ENCODE assay signal across 15 cellular contexts in genomic region chr9:129402931-129403742, GRCh38.
A peak's percentile ranks its signal among the peaks of the same experiment; 100 is the strongest.
DNase-seq lines count a peak whose midpoint lies in the region; ATAC-seq, FAIRE-seq and TF ChIP-seq lines count a peak whose summit lies in the region.
"Had no signal": no experiment of that assay in that cellular context is flagged by ENCODE, and none has a peak within 500 bp of the region (broad histone marks: within the 10 kb centered on the region; RNA-seq: fewer than 3 reads in every experiment).

No MANE protein-coding gene starts in this region.

- H3K23ac ChIP-seq in H1 (ENCODE audit: insufficient read length): no peak overlapping the region

- in situ Hi-C loops in Panc1 (cut with HindIII; ENCODE audit: low pct_unique_long_range_greater_than_20kb, low sequenced_read_pairs): no loop called here

- no peaks in the 10 kb centered on the region for H4K20me1 ChIP-seq in H1 (replicated peaks in 1 of 2; ENCODE audit: control insufficient read depth in 1 of 2, insufficient read depth in 2 of 2, low read length in 2 of 2)

- H3K27ac ChIP-seq in Panc1 (ENCODE audit: low read length) (peak overlapping the region; percentile 69), H1 (ENCODE audit: low read depth, low read length) (no peak overlapping the region), mesodermal cell (ENCODE audit: low read depth, low read length, severe bottlenecking) (peak overlapping the region; percentile 59), prostate gland (no peak overlapping the region)

- no peaks in the 10 kb centered on the region for H3K27me3 ChIP-seq in Panc1 (ENCODE audit: control insufficient read depth, insufficient read depth, low read length)
- H3K27me3 ChIP-seq in H1 (replicated peaks in 1 of 4; ENCODE audit: control insufficient read depth in 3 of 4, extremely low read depth in 1 of 4, insufficient read depth in 3 of 4, low read length in 3 of 4): peaks cover 0 to 3% (median 0%) of the 10 kb centered on the region in 4 experiments; a peak in 1 of 7 replicates
- no peaks in the 10 kb centered on the region for H3K27me3 ChIP-seq in prostate gland (replicated peaks; ENCODE audit: insufficient read depth)

- peak overlapping the region; percentile 80; the same call in 1 of the 2 replicates for H2BK20ac ChIP-seq in H1 (ENCODE audit: low read length)

- TF ChIP-seq POLR2A in H1 (IDR thresholded peaks at IDR 0.05; ENCODE audit: control extremely low read depth in 1 of 2, low read depth in 2 of 2, low read length in 2 of 2) (no peak), prostate gland (IDR thresholded peaks at IDR 0.05) (no peak)

- H4K91ac ChIP-seq in H1 (replicated peaks; ENCODE audit: insufficient read length, low read length): peak overlapping the region; percentile 79

- no peak for DNase-seq in Panc1 (ENCODE audit: low read depth, low spot score)
- no peak for DNase-seq in H1 (ENCODE audit: low read depth in 1 of 2, low spot score in 2 of 2)
- no peak for DNase-seq in stimulated activated effector memory CD8-positive, alpha-beta T cell treated with anti-CD3 and anti-CD28 coated beads, Interleukin-12 subunit alpha, Interleukin-12 subunit beta, amount 100 ng/mL, for 72 hours (ENCODE audit: low spot score in 2 of 2)
- no peak for DNase-seq in stimulated activated CD4-positive, alpha-beta T cell treated with anti-CD3 and anti-CD28 coated beads, Interleukin-2, amount 100 ng/mL, for 24 hours
- no peak for DNase-seq in stimulated activated naive CD8-positive, alpha-beta T cell treated with anti-CD3 and anti-CD28 coated beads, Interleukin-15, amount 100 ng/mL, for 72 hours
- no peak for DNase-seq in osteocyte (ENCODE audit: extremely low spot score, unreplicated experiment)
- no peak for DNase-seq in prostate gland (ENCODE audit: low spot score)
- DNase-seq: activated gamma-delta T cell; effector memory CD4-positive, alpha-beta T cell; foreskin fibroblast; GOT3; naive B cell had no signal

- FAIRE-seq in H1 (lab: Jason Lieb, UNC): no peak

- CTCF ChIA-PET in Panc1 (lab: Charles Lee) (no interaction called here), H1 (lab: Charles Lee; ENCODE audit: partially characterized antibody) (interaction anchor here (0.6 to 1.8 kb wide), 10 partner anchors 21 to 650 kb away, joined by 3 to 4 read pairs (median 3); partner anchors contain the start of gene IER5L)

- no peak for TF ChIP-seq EP300 in H1 (IDR thresholded peaks at IDR 0.05; ENCODE audit: borderline replicate concordance in 1 of 2, low read depth in 2 of 2, low read length in 2 of 2)

- no peak overlapping the region for H3K4ac ChIP-seq in H1 (replicated peaks; ENCODE audit: insufficient read length, low read depth, low read length)

- H3K56ac ChIP-seq in H1 (replicated peaks; ENCODE audit: insufficient read length, low read depth, low read length): no peak overlapping the region

- H3K27me3 Mint-ChIP-seq in stimulated activated naive CD8-positive, alpha-beta T cell treated with anti-CD3 and anti-CD28 coated beads, Interleukin-15, amount 100 ng/mL, for 72 hours: no peaks in the 10 kb centered on the region
- H3K27me3 Mint-ChIP-seq in osteocyte (ENCODE audit: unreplicated experiment): no peaks in the 10 kb centered on the region

- BruUV-seq in Panc1 (replicated peaks; lab: Mats Ljungman, UMichigan): no TSS peak

- H2BK120ac ChIP-seq in H1 (replicated peaks; ENCODE audit: low read depth, low read length): peak overlapping the region; percentile 48

- no peak overlapping the region; the same call in 1 of the 2 replicates for H3K18ac ChIP-seq in H1 (ENCODE audit: extremely low read depth, low read length)

- no peak overlapping the region for H2AFZ ChIP-seq in H1 (ENCODE audit: low read length)

- H3K4me3 Mint-ChIP-seq in stimulated activated effector memory CD8-positive, alpha-beta T cell treated with anti-CD3 and anti-CD28 coated beads, Interleukin-12 subunit alpha, Interleukin-12 subunit beta, amount 100 ng/mL, for 72 hours: no peak overlapping the region
- H3K4me3 Mint-ChIP-seq in stimulated activated naive CD8-positive, alpha-beta T cell treated with anti-CD3 and anti-CD28 coated beads, Interleukin-15, amount 100 ng/mL, for 72 hours: no peak overlapping the region
- no peak overlapping the region for H3K4me3 Mint-ChIP-seq in osteocyte (ENCODE audit: unreplicated experiment)
- H3K4me3 Mint-ChIP-seq: B cell, naive B cell had no signal

- H3K36me3 Mint-ChIP-seq in stimulated activated effector memory CD8-positive, alpha-beta T cell treated with anti-CD3 and anti-CD28 coated beads, Interleukin-12 subunit alpha, Interleukin-12 subunit beta, amount 100 ng/mL, for 72 hours: no peaks in the 10 kb centered on the region
- no peaks in the 10 kb centered on the region for H3K36me3 Mint-ChIP-seq in osteocyte (ENCODE audit: unreplicated experiment)
- H3K36me3 Mint-ChIP-seq: IgD-negative memory B cell, naive B cell had no signal

- TF ChIP-seq RAD21 in H1 (IDR thresholded peaks at IDR 0.05 in 1 of 2, conservative IDR thresholded peaks at IDR 0.05 in 1 of 2; ENCODE audit: low read depth in 2 of 2, low read length in 2 of 2): no peak

- no peak for ATAC-seq in Panc1
- ATAC-seq in stimulated activated effector memory CD8-positive, alpha-beta T cell treated with anti-CD3 and anti-CD28 coated beads, Interleukin-12 subunit alpha, Interleukin-12 subunit beta, amount 100 ng/mL, for 72 hours: no peak
- ATAC-seq in stimulated activated naive CD8-positive, alpha-beta T cell treated with anti-CD3 and anti-CD28 coated beads, Interleukin-15, amount 100 ng/mL, for 72 hours: no peak

- peaks cover 3% of the 10 kb centered on the region; the same call in 1 of the 2 replicates for H3K23me2 ChIP-seq in H1 (ENCODE audit: low read depth, low read length)

- no peaks in the 10 kb centered on the region for H3K79me1 ChIP-seq in H1 (ENCODE audit: low read depth, low read length)

- H2BK15ac ChIP-seq in H1 (ENCODE audit: low read length): 0 out of 2 replicates have a peak overlapping the region, but pooled peaks have one; percentile 88

- peak overlapping the region; percentile 42; the same call in 1 of the 2 replicates for H4K8ac ChIP-seq in H1 (ENCODE audit: extremely low read depth, insufficient read depth, low read length)

- no peak overlapping the region for H4K5ac ChIP-seq in H1 (ENCODE audit: insufficient read length, low read depth, low read length)

- no peaks in the 10 kb centered on the region for H3K9me3 Mint-ChIP-seq in stimulated activated effector memory CD8-positive, alpha-beta T cell treated with anti-CD3 and anti-CD28 coated beads, Interleukin-12 subunit alpha, Interleukin-12 subunit beta, amount 100 ng/mL, for 72 hours
- no peaks in the 10 kb centered on the region for H3K9me3 Mint-ChIP-seq in stimulated activated naive CD8-positive, alpha-beta T cell treated with anti-CD3 and anti-CD28 coated beads, Interleukin-15, amount 100 ng/mL, for 72 hours
- H3K9me3 Mint-ChIP-seq in osteocyte (ENCODE audit: unreplicated experiment): no peaks in the 10 kb centered on the region
- H3K9me3 Mint-ChIP-seq: IgD-negative memory B cell had no signal

- peak overlapping the region; percentile 92; the same call in 1 of the 2 replicates for H2BK12ac ChIP-seq in H1 (ENCODE audit: low read depth, low read length)

- POLR2A ChIA-PET in Panc1 (lab: Charles Lee) (no interaction called here), H1 (lab: Charles Lee; ENCODE audit: partially characterized antibody) (interaction anchor here (0.9 to 3.1 kb wide), 8 partner anchors 12 to 94 kb away, joined by 3 to 11 read pairs (median 4); no protein-coding TSS in a partner anchor)

- no peaks in the 10 kb centered on the region for H3K36me3 ChIP-seq in Panc1 (ENCODE audit: control insufficient read depth, insufficient read depth, low read length)
- no peaks in the 10 kb centered on the region for H3K36me3 ChIP-seq in H1 (ENCODE audit: control insufficient read depth in 2 of 4, insufficient read depth in 4 of 4, low read length in 3 of 4)
- H3K36me3 ChIP-seq in mesodermal cell (ENCODE audit: control insufficient read depth, insufficient read depth, low read length): no peaks in the 10 kb centered on the region
- no peaks in the 10 kb centered on the region for H3K36me3 ChIP-seq in prostate gland

- WGBS in H1 (ENCODE audit: extremely low coverage in 1 of 2, insufficient coverage in 1 of 2, insufficient read length in 1 of 2, insufficient replicate concordance in 2 of 2, low coverage in 1 of 2, low lambda C conversion rate in 2 of 2, missing lambda C conversion rate in 1 of 2), 2 experiments: 88% methylated on average over 16 of the region's 16 CpGs; no CpG with 5 or more reads in 1 of the 2 experiments
- WGBS in mesodermal cell (ENCODE audit: insufficient coverage in 2 of 2), 2 experiments: 85 to 95% methylated on average over 7 to 12 of the region's 16 CpGs
- 92% methylated on average over 16 of the region's 16 CpGs for WGBS in prostate gland

- peak overlapping the region; percentile 1; the same call in 1 of the 2 replicates for H2BK5ac ChIP-seq in H1 (ENCODE audit: low read depth, low read length)

- peak overlapping the region in 1 of 2 experiments; percentile 70; a peak in 2 of 4 replicates for H3K4me2 ChIP-seq in H1 (ENCODE audit: insufficient read depth in 1 of 2, low read depth in 2 of 2, low read length in 2 of 2)

- H3K4me1 ChIP-seq in Panc1 (ENCODE audit: control insufficient read depth, insufficient read depth, low read length): peaks cover 51% of the 10 kb centered on the region
- H3K4me1 ChIP-seq in H1 (replicated peaks in 1 of 4; ENCODE audit: control insufficient read depth in 3 of 4, insufficient read depth in 4 of 4, low read length in 3 of 4): peaks cover 5 to 50% (median 20%) of the 10 kb centered on the region in 4 experiments
- H3K4me1 ChIP-seq in mesodermal cell (ENCODE audit: control insufficient read depth, insufficient read depth, low read length, poor library complexity, severe bottlenecking): peaks cover 39% of the 10 kb centered on the region
- H3K4me1 ChIP-seq in prostate gland (replicated peaks): no peaks in the 10 kb centered on the region

- peaks cover 9% of the 10 kb centered on the region for H3K4me1 Mint-ChIP-seq in stimulated activated effector memory CD8-positive, alpha-beta T cell treated with anti-CD3 and anti-CD28 coated beads, Interleukin-12 subunit alpha, Interleukin-12 subunit beta, amount 100 ng/mL, for 72 hours
- peaks cover under 1% of the 10 kb centered on the region for H3K4me1 Mint-ChIP-seq in stimulated activated naive CD8-positive, alpha-beta T cell treated with anti-CD3 and anti-CD28 coated beads, Interleukin-15, amount 100 ng/mL, for 72 hours
- peaks cover 10% of the 10 kb centered on the region for H3K4me1 Mint-ChIP-seq in osteocyte (ENCODE audit: unreplicated experiment)

- H3K79me2 ChIP-seq in H1 (ENCODE audit: control insufficient read depth in 1 of 2, insufficient read depth in 2 of 2, low read length in 2 of 2): no peaks in the 10 kb centered on the region

- H3K9me3 ChIP-seq in Panc1 (ENCODE audit: control insufficient read depth, insufficient read depth, low read depth, low read length): no peaks in the 10 kb centered on the region
- H3K9me3 ChIP-seq in H1 (ENCODE audit: insufficient read depth in 2 of 2, low read depth in 1 of 2, low read length in 1 of 2): no peaks in the 10 kb centered on the region
- H3K9me3 ChIP-seq in mesodermal cell (ENCODE audit: control insufficient read depth, low read length): no peaks in the 10 kb centered on the region
- no peaks in the 10 kb centered on the region for H3K9me3 ChIP-seq in prostate gland

- TF ChIP-seq CTCF in Panc1 (IDR thresholded peaks at IDR 0.05): no peak
- no peak for TF ChIP-seq CTCF in H1 (IDR thresholded peaks at IDR 0.05; ENCODE audit: control extremely low read depth in 1 of 3, insufficient read depth in 1 of 3, low read depth in 1 of 3, low read length in 3 of 3)
- TF ChIP-seq CTCF in osteocyte (IDR thresholded peaks at IDR 0.05): no peak
- TF ChIP-seq CTCF in prostate gland (IDR thresholded peaks at IDR 0.05): no peak

- no peak overlapping the region for H3K14ac ChIP-seq in H1 (ENCODE audit: insufficient read length)

- H3K27ac Mint-ChIP-seq in stimulated activated effector memory CD8-positive, alpha-beta T cell treated with anti-CD3 and anti-CD28 coated beads, Interleukin-12 subunit alpha, Interleukin-12 subunit beta, amount 100 ng/mL, for 72 hours: peak overlapping the region; percentile 44
- peak overlapping the region in 1 of 2 donors; percentile 91 for H3K27ac Mint-ChIP-seq in stimulated activated naive CD8-positive, alpha-beta T cell treated with anti-CD3 and anti-CD28 coated beads, Interleukin-15, amount 100 ng/mL, for 72 hours
- no peak overlapping the region for H3K27ac Mint-ChIP-seq in osteocyte (ENCODE audit: unreplicated experiment)
- H3K27ac Mint-ChIP-seq: B cell had no signal

- H3K4me3 ChIP-seq in Panc1 (ENCODE audit: low read depth in 2 of 2, low read length in 2 of 2): no peak overlapping the region
- no peak overlapping the region for H3K4me3 ChIP-seq in H1 (ENCODE audit: extremely low read depth in 1 of 4, insufficient read depth in 2 of 4, low read depth in 3 of 4, low read length in 4 of 4)
- no peak overlapping the region for H3K4me3 ChIP-seq in mesodermal cell (ENCODE audit: extremely low read depth, insufficient read depth, low read length, poor library complexity, severe bottlenecking)
- H3K4me3 ChIP-seq in prostate gland: no peak overlapping the region

- 0 out of 2 replicates have a peak overlapping the region, but pooled peaks have one; percentile 75 for H2AK5ac ChIP-seq in H1 (ENCODE audit: low read depth, low read length)

- intact Hi-C loops in Panc1 (cut with micrococcal nuclease; ENCODE audit: unreplicated experiment) (no loop called here), prostate gland (cut with DNase I) (no loop called here)

- no peak overlapping the region; a peak in 1 of 7 replicates for H3K9ac ChIP-seq in H1 (replicated peaks in 1 of 4; ENCODE audit: extremely low read depth in 1 of 4, low read depth in 3 of 4, low read length in 3 of 4)

Comparison
In these comparisons a context has a peak if more than half of its experiments do, and no peak if none do; other contexts are left out.
1. H3K27ac ChIP-seq: peak in Panc1 (single experiment) and mesodermal cell (single experiment); none in H1 (single experiment) and prostate gland (0 of 2).